Comparison of ENCODE assay signal across 8 cellular contexts in the genomic region with DNA sequence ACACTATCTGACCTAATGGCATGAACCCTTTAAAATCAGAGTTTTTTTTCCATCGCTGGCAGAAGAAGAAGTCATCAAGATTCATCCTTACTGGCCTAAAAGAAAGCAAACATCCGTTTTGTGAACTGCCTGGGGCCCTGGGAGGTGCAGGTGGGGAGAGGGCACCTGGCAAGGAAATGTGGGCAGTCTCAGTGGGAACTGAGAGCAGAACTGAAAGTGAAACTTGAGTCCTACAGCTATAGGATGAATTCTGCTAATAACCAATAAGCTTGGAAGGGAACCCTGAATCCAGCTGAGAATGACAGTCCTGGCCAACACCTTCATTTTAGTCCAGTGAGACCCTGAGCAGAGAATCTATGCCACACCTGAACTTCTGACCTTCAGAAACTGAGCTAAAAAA.
DNase-seq lines count a peak whose midpoint lies in the region; ATAC-seq lines count a peak whose summit lies in the region.

No MANE protein-coding gene starts in this region.

- peak; percentile 14 for DNase-seq in central memory CD4-positive, alpha-beta T cell
- DNase-seq in NCI-H1930 (lab: John Stamatoyannopoulos, UW): no peak
- no peak for DNase-seq in ecto neural progenitor cell (ENCODE audit: low spot score)
- DNase-seq in AG08396 (ENCODE audit: low spot score): no peak
- no peak for DNase-seq in D341Med (ENCODE audit: low spot score)

- ATAC-seq in GM18499 (IDR thresholded peaks at IDR 0.05; ENCODE audit: insufficient read depth, unreplicated experiment): peak; percentile 98
- peak; percentile 90 for ATAC-seq in GM21360 (IDR thresholded peaks at IDR 0.05; ENCODE audit: unreplicated experiment)
- ATAC-seq in HG03469 (IDR thresholded peaks at IDR 0.05; ENCODE audit: unreplicated experiment): peak; percentile 90
